ENCODE assay signal across 11 cellular contexts in genomic region chr1:21339402-21340229, GRCh38. TPM values are rescaled to one million over a fixed set of nuclear protein-coding genes. Genes with fewer than 3 reads are reported as not detected.
DNase-seq lines count a peak whose midpoint lies in the region; ATAC-seq and TF ChIP-seq lines count a peak whose summit lies in the region.
"Had no signal": no experiment of that assay in that cellular context is flagged by ENCODE, and none has a peak within 500 bp of the region (broad histone marks: within the 10 kb centered on the region; RNA-seq: fewer than 3 reads in every experiment).

No MANE protein-coding gene starts in this region.

- no peak for DNase-seq in Panc1 (ENCODE audit: low read depth, low spot score)
- no peak for DNase-seq in esophagus squamous epithelium (lab: John Stamatoyannopoulos, UW)
- DNase-seq in ovary: peak in 1 of 5 donors; percentile 44
- no peak for DNase-seq in occipital lobe (lab: John Stamatoyannopoulos, UW)
- no peak for DNase-seq in NCI-H510A (lab: John Stamatoyannopoulos, UW)
- DNase-seq in amniotic stem cell (lab: John Stamatoyannopoulos, UW): no peak
- DNase-seq: C1 segment of cervical spinal cord; effector CD4-positive, alpha-beta T cell; NCI-H1436 treated with DMSO at 0.1 percent for 48 hours had no signal

- H3K9me3 ChIP-seq in Panc1 (ENCODE audit: control insufficient read depth, insufficient read depth, low read depth, low read length): no peaks in the 10 kb centered on the region
- H3K9me3 ChIP-seq in esophagus squamous epithelium: no peaks in the 10 kb centered on the region
- no peaks in the 10 kb centered on the region for H3K9me3 ChIP-seq in ovary

- CTCF ChIA-PET in Panc1 (lab: Charles Lee): interaction anchor here (1.1 to 2.5 kb wide), 3 partner anchors 69 to 84 kb away, joined by 4 to 12 read pairs (median 7); no protein-coding TSS in a partner anchor

- no TSS peak for BruUV-seq in Panc1 (replicated peaks; lab: Mats Ljungman, UMichigan)

- POLR2A ChIA-PET in Panc1 (lab: Charles Lee): interaction anchor here (1.0 kb wide), 1 partner anchor 48 kb away, joined by 5 read pairs; no protein-coding TSS in a partner anchor

- H3K4me3 ChIP-seq in Panc1 (ENCODE audit: low read depth in 2 of 2, low read length in 2 of 2) (no peak overlapping the region), esophagus squamous epithelium (no peak overlapping the region), ovary (no peak overlapping the region)

- H3K4me1 ChIP-seq in Panc1 (ENCODE audit: control insufficient read depth, insufficient read depth, low read length) (peaks cover 88% of the 10 kb centered on the region), esophagus squamous epithelium (peaks cover 52 to 100% (median 88%) of the 10 kb centered on the region in 3 donors), ovary (ENCODE audit: insufficient read depth) (peaks cover 56% of the 10 kb centered on the region)

- intact Hi-C loops in Panc1 (cut with micrococcal nuclease; ENCODE audit: unreplicated experiment) (loop anchor here (5.0 kb wide), 1 partner anchor 37 kb away; no protein-coding TSS in a partner anchor), esophagus squamous epithelium (cut with DNase I) (no loop called here), ovary (cut with DNase I) (loop anchor here in 2 of 4 donors (2.0 to 5.0 kb wide), 2 partner anchors 72 to 77 kb away; no protein-coding TSS in a partner anchor)

- WGBS in esophagus squamous epithelium, 2 donors: 72 to 89% methylated on average over 5 of the region's 9 CpGs
- 72 to 76% (median 76%) methylated on average over 9 of the region's 9 CpGs for WGBS in ovary, 3 donors

- in situ Hi-C loops in Panc1 (cut with HindIII; ENCODE audit: low pct_unique_long_range_greater_than_20kb, low sequenced_read_pairs): no loop called here

- no peak for TF ChIP-seq EP300 in ovary (IDR thresholded peaks at IDR 0.05)

- H3K27ac ChIP-seq in 22Rv1 (peak overlapping the region; percentile 94), Panc1 (ENCODE audit: low read length) (peak overlapping the region; percentile 77), esophagus squamous epithelium (peak overlapping the region; percentile 48 to 93 (median 91)), ovary (peak overlapping the region; percentile 81 to 92)

- ATAC-seq in Panc1 (no peak), GM21367 (IDR thresholded peaks at IDR 0.05; ENCODE audit: unreplicated experiment) (no peak)

- TF ChIP-seq POLR2A in esophagus squamous epithelium (IDR thresholded peaks at IDR 0.05) (no peak), ovary (IDR thresholded peaks at IDR 0.05) (no peak)

- H3K36me3 ChIP-seq in Panc1 (ENCODE audit: control insufficient read depth, insufficient read depth, low read length) (no peaks in the 10 kb centered on the region; the same call in 1 of the 2 replicates), esophagus squamous epithelium (no peaks in the 10 kb centered on the region), ovary (no peaks in the 10 kb centered on the region)

- no peaks in the 10 kb centered on the region for H3K27me3 ChIP-seq in Panc1 (ENCODE audit: control insufficient read depth, insufficient read depth, low read length)
- peaks cover 0 to 3% (median 0%) of the 10 kb centered on the region in 4 donors for H3K27me3 ChIP-seq in esophagus squamous epithelium
- H3K27me3 ChIP-seq in ovary: no peaks in the 10 kb centered on the region

- TF ChIP-seq CTCF in 22Rv1 (IDR thresholded peaks at IDR 0.05) (no peak), Panc1 (IDR thresholded peaks at IDR 0.05) (no peak), esophagus squamous epithelium (IDR thresholded peaks at IDR 0.05) (no peak), ovary (IDR thresholded peaks at IDR 0.05) (no peak)

RNA-seq across cellular contexts. Expression of gene ECE1, which starts 49.4 kb away (rescaled TPM):
- 192 TPM for total RNA-seq in Panc1 (2021; ENCODE audit: unreplicated experiment)
- 250 TPM for polyA plus RNA-seq in Panc1 (2012; ENCODE audit: insufficient read length)
- 10 to 100 TPM; 11.3 to 42.2 (median 24.1) TPM for total RNA-seq in esophagus squamous epithelium
- 100 to 1,000 TPM in 4 of 7 donors, 10 to 100 TPM in 3; 37.3 to 183 (median 119) TPM for total RNA-seq in ovary
- 100 to 1,000 TPM in 1 of 2 donors, 10 to 100 TPM in 1; 84.0 to 313 TPM for polyA plus RNA-seq in ovary
- total RNA-seq in occipital lobe: 9.5 TPM
